16 cellular contexts compared by ENCODE assay signal in genomic region chr9:686381-686813, GRCh38.
DNase-seq lines count a peak whose midpoint lies in the region; ATAC-seq and TF ChIP-seq lines count a peak whose summit lies in the region.
"Had no signal": no experiment of that assay in that cellular context is flagged by ENCODE, and none has a peak within 500 bp of the region (broad histone marks: within the 10 kb centered on the region; RNA-seq: fewer than 3 reads in every experiment).

No MANE protein-coding gene starts in this region.

- no peak for TF ChIP-seq POLR2A in vagina (IDR thresholded peaks at IDR 0.05)

- no peak for TF ChIP-seq EP300 in SK-N-SH (IDR thresholded peaks at IDR 0.05; ENCODE audit: borderline replicate concordance in 1 of 2, low read depth in 1 of 2, low read length in 1 of 2)

- no peaks in the 10 kb centered on the region for H3K9me2 ChIP-seq in SK-N-SH

- H3K4me1 ChIP-seq in SK-N-SH (ENCODE audit: control insufficient read depth in 1 of 2, insufficient read depth in 2 of 2, low read depth in 1 of 2, low read length in 1 of 2), result no peaks in the 10 kb centered on the region; a peak in 2 of 4 replicates
- H3K4me1 ChIP-seq in vagina, result peaks cover 80% of the 10 kb centered on the region

- no peaks in the 10 kb centered on the region for H3K36me3 ChIP-seq in SK-N-SH (replicated peaks in 1 of 2; ENCODE audit: control insufficient read depth in 1 of 2, insufficient read depth in 2 of 2, low read length in 1 of 2)
- no peaks in the 10 kb centered on the region for H3K36me3 ChIP-seq in vagina
- H3K36me3 ChIP-seq: SJCRH30 had no signal

- peaks cover 3% of the 10 kb centered on the region for H3K36me3 Mint-ChIP-seq in neural crest cell (ENCODE audit: low read depth)

- intact Hi-C loops in vagina (cut with DNase I), result no loop called here

- peak overlapping the region; percentile 76 for H3K4me2 ChIP-seq in SK-N-SH
- H3K4me2 ChIP-seq: KMS-11 had no signal

- H3K9me3 ChIP-seq in SK-N-SH (no peaks in the 10 kb centered on the region), vagina (no peaks in the 10 kb centered on the region)
- H3K9me3 ChIP-seq: SJCRH30 had no signal

- no peak for TF ChIP-seq RAD21 in SK-N-SH (IDR thresholded peaks at IDR 0.05; ENCODE audit: low read length)

- H3K27me3 Mint-ChIP-seq in neural crest cell (ENCODE audit: low read depth), result no peaks in the 10 kb centered on the region

- H3K4me3 Mint-ChIP-seq in neural crest cell, result peak overlapping the region; percentile 9

- no peak overlapping the region for H3K9ac ChIP-seq in SK-N-SH
- H3K9ac ChIP-seq: KMS-11 had no signal

- H3K9me3 Mint-ChIP-seq in neural crest cell, result peaks cover 2% of the 10 kb centered on the region

- WGBS in SK-N-SH (ENCODE audit: low lambda C conversion rate), result 22% methylated on average over 6 of the region's 6 CpGs

- DNase-seq in SK-N-SH, result no peak
- DNase-seq in fibroblast of gingiva (ENCODE audit: low read depth), result peak; percentile 94
- no peak for DNase-seq in neural crest cell (ENCODE audit: low read depth, low spot score)
- peak in 1 of 2 donors; percentile 93 for DNase-seq in vagina (ENCODE audit: extremely low spot score in 2 of 2)
- no peak for DNase-seq in medulla oblongata (ENCODE audit: extremely low spot score)
- DNase-seq in DMS153 (lab: John Stamatoyannopoulos, UW), result no peak
- DNase-seq: activated effector memory CD4-positive, alpha-beta T cell treated with anti-CD3 and anti-CD28 coated beads, Interleukin-2, amount 50 U/mL, for 16 hours; effector memory CD4-positive, alpha-beta T cell; NCI-H510A treated with DMSO at 0.1 percent for 48 hours; SJCRH30; small intestine; stimulated activated CD8-positive, alpha-beta memory T cell treated with anti-CD3 and anti-CD28 coated beads, Interleukin-4, amount 100 ng/mL, for 48 hours had no signal

- ATAC-seq in SK-N-SH treated with all-trans-retinoic acid at 6 μM for 48 hours (no peak), GM18517 (IDR thresholded peaks at IDR 0.05; ENCODE audit: unreplicated experiment) (no peak)

- H3K79me2 ChIP-seq in SK-N-SH (ENCODE audit: insufficient read depth), result no peaks in the 10 kb centered on the region

- peaks cover 25% of the 10 kb centered on the region for H3F3A ChIP-seq in SK-N-SH (replicated peaks; ENCODE audit: insufficient read depth)

- H3K27ac ChIP-seq in SK-N-SH (ENCODE audit: low read depth in 2 of 2, low read length in 1 of 2) (peak overlapping the region; percentile 84 to 91; a peak in 3 of 4 replicates), vagina (peak overlapping the region; percentile 88)
- H3K27ac ChIP-seq: 22Rv1, KMS-11, SJCRH30 had no signal

- H3K27me3 ChIP-seq in SK-N-SH (ENCODE audit: insufficient read depth) (no peaks in the 10 kb centered on the region), vagina (no peaks in the 10 kb centered on the region)
- H3K27me3 ChIP-seq: SJCRH30 had no signal

- H2AFZ ChIP-seq in SK-N-SH (ENCODE audit: low read depth), result 0 out of 2 replicates have a peak overlapping the region, but pooled peaks have one; percentile 5

- TF ChIP-seq CTCF in SK-N-SH (IDR thresholded peaks at IDR 0.05) (no peak), neural crest cell (conservative IDR thresholded peaks at IDR 0.05) (no peak), vagina (IDR thresholded peaks at IDR 0.05) (no peak)

- H3K27ac Mint-ChIP-seq in neural crest cell (ENCODE audit: unreplicated experiment), result no peak overlapping the region

- peaks cover 54% of the 10 kb centered on the region for H3K4me1 Mint-ChIP-seq in neural crest cell

- POLR2A ChIA-PET in SK-N-SH (lab: Yijun Ruan, JAX), result no interaction called here

- CTCF ChIA-PET in SK-N-SH (lab: Yijun Ruan, JAX), result no interaction called here

- peak overlapping the region in 1 of 2 experiments; percentile 19; a peak in 1 of 4 replicates for H3K4me3 ChIP-seq in SK-N-SH (ENCODE audit: low read depth in 2 of 2, low read length in 1 of 2)
- H3K4me3 ChIP-seq in vagina, result peak overlapping the region; percentile 5 to 16
- H3K4me3 ChIP-seq: SJCRH30 had no signal

- H4K20me1 ChIP-seq in SK-N-SH (ENCODE audit: insufficient read depth), result no peaks in the 10 kb centered on the region

TF ChIP-seq in SK-N-SH, 30 proteins besides CTCF, POLR2A, EP300 and RAD21:
- no peak for TF ChIP-seq REST (IDR thresholded peaks at IDR 0.05; ENCODE audit: low read depth, low read length)
- no peak for TF ChIP-seq MEF2A (IDR thresholded peaks at IDR 0.05; ENCODE audit: borderline replicate concordance, low read depth)
- TF ChIP-seq RXRA (IDR thresholded peaks at IDR 0.05; ENCODE audit: borderline replicate concordance, low read depth), result no peak

TF ChIP-seq in SK-N-SH treated with all-trans-retinoic acid at 6 μM for 48 hours, 23 proteins besides CTCF, POLR2A, EP300 and RAD21:
- TF ChIP-seq OSR1 (CRISPR knock-in tag; IDR thresholded peaks at IDR 0.05) (no peak), ZFP3 (CRISPR knock-in tag; IDR thresholded peaks at IDR 0.05) (no peak), TCF4 (CRISPR knock-in tag; IDR thresholded peaks at IDR 0.05; ENCODE audit: borderline replicate concordance) (no peak), RARB (CRISPR knock-in tag; IDR thresholded peaks at IDR 0.05) (no peak), ARNTL (CRISPR knock-in tag; IDR thresholded peaks at IDR 0.05; ENCODE audit: borderline replicate concordance, low read depth) (no peak), ZNF70 (CRISPR knock-in tag; IDR thresholded peaks at IDR 0.05) (no peak), CSDC2 (CRISPR knock-in tag; IDR thresholded peaks at IDR 0.05) (no peak), ZNF8 (CRISPR knock-in tag; IDR thresholded peaks at IDR 0.05) (no peak), TSHZ2 (CRISPR knock-in tag; IDR thresholded peaks at IDR 0.05) (no peak), BACH2 (CRISPR knock-in tag; IDR thresholded peaks at IDR 0.05; ENCODE audit: borderline replicate concordance) (no peak), PATZ1 (CRISPR knock-in tag; IDR thresholded peaks at IDR 0.05; ENCODE audit: borderline replicate concordance) (no peak), GLIS3 (CRISPR knock-in tag; IDR thresholded peaks at IDR 0.05) (no peak), ZFP30 (CRISPR knock-in tag; IDR thresholded peaks at IDR 0.05) (no peak)
TF ChIP-seq in SK-N-SH treated with all-trans-retinoic acid at 6 μM for 48 hours: peak in this region for 0.
